In the genomic region with DNA sequence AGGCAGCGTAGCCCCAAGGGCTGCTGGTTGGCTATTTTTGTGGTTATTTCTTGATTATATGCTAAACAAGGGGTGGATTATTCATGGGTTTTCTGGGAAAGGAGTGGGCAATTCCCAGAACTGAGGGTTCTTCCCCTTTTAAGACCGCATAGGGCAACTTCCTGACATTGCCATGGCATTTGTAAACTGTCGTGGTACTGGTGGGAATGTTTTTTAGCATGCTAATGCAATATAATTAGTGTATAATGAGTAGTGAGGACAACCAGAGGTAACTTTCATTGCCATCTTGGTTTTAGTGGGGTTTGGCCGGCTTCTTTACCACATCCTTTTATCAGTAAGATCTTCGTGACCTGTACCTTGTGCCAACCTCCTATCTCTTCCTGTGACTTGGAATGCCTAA, we compare ENCODE assay signal across 30 cellular contexts.
"Had no signal": no experiment of that assay in that cellular context is flagged by ENCODE, and none has a peak within 500 bp of the region (broad histone marks: within the 10 kb centered on the region; RNA-seq: fewer than 3 reads in every experiment).

No MANE protein-coding gene starts in this region.

- H3K27ac Mint-ChIP-seq: activated naive CD4-positive, alpha-beta T cell treated with anti-CD3 and anti-CD28 coated beads, Interleukin-2, amount 10 ng/mL, durations not matched to agents 7 days and 5 days; activated naive CD8-positive, alpha-beta T cell treated with anti-CD3 and anti-CD28 coated beads, Interleukin-2, amount 10 ng/mL, durations not matched to agents 7 days and 5 days; activated T-helper 1 cell treated with anti-CD3 and anti-CD28 coated beads, Interleukin-12 subunit alpha, Interleukin-12 subunit beta, Interleukin-2, Interleukin-4 antibody, amounts not matched to agents 30 ng/mL and 10 ng/mL and 1 ng/mL, durations not matched to agents 14 hours and 24 hours and 36 hours; stimulated activated effector memory CD8-positive, alpha-beta T cell treated with anti-CD3 and anti-CD28 coated beads, Interleukin-12 subunit alpha, Interleukin-12 subunit beta, amount 100 ng/mL, for 72 hours had no signal

- H3K27me3 ChIP-seq: ascending aorta, esophagus muscularis mucosa, foreskin keratinocyte, left lung, neutrophil, right lobe of liver, stomach, tibial artery had no signal

- H3K4me1 ChIP-seq: ascending aorta, esophagus muscularis mucosa, foreskin keratinocyte, heart left ventricle, right lobe of liver, stomach, tibial artery had no signal

- H3K4me3 Mint-ChIP-seq: activated naive CD4-positive, alpha-beta T cell treated with anti-CD3 and anti-CD28 coated beads, Interleukin-2, amount 10 ng/mL, durations not matched to agents 7 days and 5 days; activated naive CD8-positive, alpha-beta T cell treated with anti-CD3 and anti-CD28 coated beads, Interleukin-2, amount 10 ng/mL, durations not matched to agents 7 days and 5 days; activated T-helper 1 cell treated with anti-CD3 and anti-CD28 coated beads, Interleukin-12 subunit alpha, Interleukin-12 subunit beta, Interleukin-2, Interleukin-4 antibody, amounts not matched to agents 30 ng/mL and 10 ng/mL and 1 ng/mL, durations not matched to agents 14 hours and 24 hours and 36 hours; natural killer cell treated with Interleukin-12 subunit alpha and Interleukin-12 subunit beta and Interleukin-15 and Interleukin-18, amount 100 ng/mL, for 72 hours; stimulated activated effector memory CD8-positive, alpha-beta T cell treated with anti-CD3 and anti-CD28 coated beads, Interleukin-12 subunit alpha, Interleukin-12 subunit beta, amount 100 ng/mL, for 72 hours had no signal

- ATAC-seq: activated CD4-positive, CD25-positive, alpha-beta regulatory T cell treated with anti-CD3 and anti-CD28 coated beads, Interleukin-2, amount 50 U/mL, for 24 hours; foreskin keratinocyte; heart left ventricle; left lung; mucosa of descending colon; natural killer cell treated with Interleukin-12 subunit alpha and Interleukin-12 subunit beta and Interleukin-15 and Interleukin-18, amount 100 ng/mL, for 72 hours; right lobe of liver; stimulated activated effector memory CD8-positive, alpha-beta T cell treated with anti-CD3 and anti-CD28 coated beads, Interleukin-12 subunit alpha, Interleukin-12 subunit beta, amount 100 ng/mL, for 72 hours had no signal

- DNase-seq: activated CD4-positive, alpha-beta T cell treated with anti-CD3 and anti-CD28 coated beads for 48 hours; activated CD4-positive, alpha-beta T cell treated with anti-CD3 and anti-CD28 coated beads, Interleukin-2, amount 50 U/mL, for 48 hours; activated CD8-positive, alpha-beta memory T cell treated with anti-CD3 and anti-CD28 coated beads for 24 hours; activated gamma-delta T cell; activated naive CD4-positive, alpha-beta T cell treated with anti-CD3 and anti-CD28 coated beads, Interleukin-2, amount 10 ng/mL, durations not matched to agents 7 days and 5 days; activated naive CD8-positive, alpha-beta T cell treated with anti-CD3 and anti-CD28 coated beads, Interleukin-2, amount 10 ng/mL, durations not matched to agents 7 days and 5 days; activated T-cell treated with anti-CD3 and anti-CD28 coated beads, Interleukin-2, amount 50 U/mL, for 1 hour; caudate nucleus; effector CD4-positive, alpha-beta T cell; foreskin keratinocyte; heart left ventricle; kidney glomerular epithelial cell; left lung; mesendoderm; mucosa of descending colon; right lobe of liver; stimulated activated CD4-positive, alpha-beta T cell treated with anti-CD3 and anti-CD28 coated beads, Interleukin-12 subunit alpha, Interleukin-12 subunit beta, amount 100 ng/mL, for 4 hours; stimulated activated CD4-positive, alpha-beta T cell treated with anti-CD3 and anti-CD28 coated beads, Interleukin-4, amount 100 ng/mL, for 24 hours; stomach; T-helper 2 cell; tibial artery; WERI-Rb-1 had no signal

- H3K36me3 ChIP-seq: ascending aorta, esophagus muscularis mucosa, heart left ventricle, left lung, neutrophil, right lobe of liver, stomach, tibial artery, WERI-Rb-1 had no signal

- H3K36me3 Mint-ChIP-seq: activated naive CD4-positive, alpha-beta T cell treated with anti-CD3 and anti-CD28 coated beads, Interleukin-2, amount 10 ng/mL, durations not matched to agents 7 days and 5 days; activated naive CD8-positive, alpha-beta T cell treated with anti-CD3 and anti-CD28 coated beads, Interleukin-2, amount 10 ng/mL, durations not matched to agents 7 days and 5 days; natural killer cell treated with Interleukin-12 subunit alpha and Interleukin-12 subunit beta and Interleukin-15 and Interleukin-18, amount 100 ng/mL, for 72 hours; stimulated activated effector memory CD8-positive, alpha-beta T cell treated with anti-CD3 and anti-CD28 coated beads, Interleukin-12 subunit alpha, Interleukin-12 subunit beta, amount 100 ng/mL, for 72 hours had no signal

- H3K4me3 ChIP-seq: ascending aorta, esophagus muscularis mucosa, heart left ventricle, left lung, lung, mucosa of descending colon, right lobe of liver, stomach, tibial artery had no signal

- H3K9me3 Mint-ChIP-seq: activated naive CD8-positive, alpha-beta T cell treated with anti-CD3 and anti-CD28 coated beads, Interleukin-2, amount 10 ng/mL, durations not matched to agents 7 days and 5 days; natural killer cell treated with Interleukin-12 subunit alpha and Interleukin-12 subunit beta and Interleukin-15 and Interleukin-18, amount 100 ng/mL, for 72 hours; stimulated activated effector memory CD8-positive, alpha-beta T cell treated with anti-CD3 and anti-CD28 coated beads, Interleukin-12 subunit alpha, Interleukin-12 subunit beta, amount 100 ng/mL, for 72 hours had no signal

- H3K27ac ChIP-seq: ascending aorta, esophagus muscularis mucosa, foreskin keratinocyte, heart left ventricle, left lung, neutrophil, right lobe of liver, stomach, tibial artery, WERI-Rb-1 had no signal

- H3K27me3 Mint-ChIP-seq: activated naive CD4-positive, alpha-beta T cell treated with anti-CD3 and anti-CD28 coated beads, Interleukin-2, amount 10 ng/mL, durations not matched to agents 7 days and 5 days had no signal

- H3K4me1 Mint-ChIP-seq: activated naive CD4-positive, alpha-beta T cell treated with anti-CD3 and anti-CD28 coated beads, Interleukin-2, amount 10 ng/mL, durations not matched to agents 7 days and 5 days; stimulated activated effector memory CD8-positive, alpha-beta T cell treated with anti-CD3 and anti-CD28 coated beads, Interleukin-12 subunit alpha, Interleukin-12 subunit beta, amount 100 ng/mL, for 72 hours had no signal
